In genomic region chr10:14074062-14074884, GRCh38 we compare ENCODE assay signal across 9 cellular contexts.
DNase-seq lines count a peak whose midpoint lies in the region; ATAC-seq, FAIRE-seq and TF ChIP-seq lines count a peak whose summit lies in the region.
"Had no signal": no experiment of that assay in that cellular context is flagged by ENCODE, and none has a peak within 500 bp of the region (broad histone marks: within the 10 kb centered on the region; RNA-seq: fewer than 3 reads in every experiment).

No MANE protein-coding gene starts in this region.

- H3K4me1 ChIP-seq in esophagus (ENCODE audit: control insufficient read depth in 2 of 2, insufficient read depth in 2 of 2, low read length in 1 of 2) (peaks cover 0 to 5% of the 10 kb centered on the region in 2 donors), pancreas (peaks cover 0 to 7% (median 5%) of the 10 kb centered on the region in 3 donors)

- H3K9me3 ChIP-seq in esophagus (ENCODE audit: control insufficient read depth in 2 of 2, insufficient read depth in 1 of 2, low read depth in 1 of 2, low read length in 1 of 2): no peaks in the 10 kb centered on the region
- H3K9me3 ChIP-seq in pancreas: no peaks in the 10 kb centered on the region
- H3K9me3 ChIP-seq: vagina had no signal

- WGBS in esophagus, 2 donors: 26 to 39% methylated on average over 17 of the region's 17 CpGs
- 17 to 20% methylated on average over 17 of the region's 17 CpGs for WGBS in pancreas, 2 donors

- H3K36me3 Mint-ChIP-seq in activated CD4-positive, alpha-beta T cell treated with anti-CD3 and anti-CD28 coated beads, Interleukin-2, amount 10 ng/mL, durations not matched to agents 7 days and 5 days (ENCODE audit: low read depth): no peaks in the 10 kb centered on the region

- intact Hi-C loops in pancreas (cut with DNase I): no loop called here

- peak overlapping the region in 1 of 2 donors; percentile 16 for H3K4me3 ChIP-seq in esophagus (ENCODE audit: low read depth in 1 of 2, low read length in 2 of 2)
- H3K4me3 ChIP-seq in pancreas: peak overlapping the region in 2 of 4 donors; percentile 8 to 17

- peak; percentile 66 for FAIRE-seq in pancreas (lab: Jason Lieb, UNC)

- H3K4me3 Mint-ChIP-seq in activated CD4-positive, alpha-beta T cell treated with anti-CD3 and anti-CD28 coated beads, Interleukin-2, amount 10 ng/mL, durations not matched to agents 7 days and 5 days: no peak overlapping the region

- H3K27ac ChIP-seq in esophagus (ENCODE audit: low read depth in 2 of 2, low read length in 1 of 2) (peak overlapping the region; percentile 15 to 45), pancreas (peak overlapping the region in 3 of 4 donors; percentile 36 to 56 (median 50))
- H3K27ac ChIP-seq: vagina had no signal

- H3K27me3 Mint-ChIP-seq in activated CD4-positive, alpha-beta T cell treated with anti-CD3 and anti-CD28 coated beads, Interleukin-2, amount 10 ng/mL, durations not matched to agents 7 days and 5 days: peaks cover 15% of the 10 kb centered on the region

- no peaks in the 10 kb centered on the region for H3K27me3 ChIP-seq in esophagus (ENCODE audit: control insufficient read depth in 1 of 2, insufficient read depth in 2 of 2, low read length in 2 of 2)
- no peaks in the 10 kb centered on the region for H3K27me3 ChIP-seq in pancreas
- H3K27me3 ChIP-seq: vagina had no signal

- H3K9me3 Mint-ChIP-seq in activated CD4-positive, alpha-beta T cell treated with anti-CD3 and anti-CD28 coated beads, Interleukin-2, amount 10 ng/mL, durations not matched to agents 7 days and 5 days: no peaks in the 10 kb centered on the region

- no peaks in the 10 kb centered on the region for H3K4me1 Mint-ChIP-seq in activated CD4-positive, alpha-beta T cell treated with anti-CD3 and anti-CD28 coated beads, Interleukin-2, amount 10 ng/mL, durations not matched to agents 7 days and 5 days

- POLR2A ChIA-PET in activated CD4-positive, alpha-beta T cell treated with anti-CD3 and anti-CD28 coated beads, Interleukin-2, amount 10 ng/mL, durations not matched to agents 7 days and 5 days (lab: Charles Lee): no interaction called here

- no peak for TF ChIP-seq CTCF in pancreas (IDR thresholded peaks at IDR 0.05)
- TF ChIP-seq CTCF in GM20000 (IDR thresholded peaks at IDR 0.05; ENCODE audit: extremely low read depth, missing control alignments): no peak

- DNase-seq in EH (ENCODE audit: low read depth) (peak; percentile 100), NCI-H524 (lab: John Stamatoyannopoulos, UW) (peak; percentile 53 to 75), pancreas (peak; percentile 73 to 85 (median 80)), GM20000 (ENCODE audit: low spot score) (no peak), inferior parietal cortex (ENCODE audit: extremely low spot score) (no peak)
- no peak for DNase-seq in activated CD4-positive, alpha-beta T cell treated with anti-CD3 and anti-CD28 coated beads, Interleukin-2, amount 10 ng/mL, durations not matched to agents 7 days and 5 days

- CTCF ChIA-PET in activated CD4-positive, alpha-beta T cell treated with anti-CD3 and anti-CD28 coated beads, Interleukin-2, amount 10 ng/mL, durations not matched to agents 7 days and 5 days (lab: Charles Lee): no interaction called here

- no peak overlapping the region for H3K27ac Mint-ChIP-seq in activated CD4-positive, alpha-beta T cell treated with anti-CD3 and anti-CD28 coated beads, Interleukin-2, amount 10 ng/mL, durations not matched to agents 7 days and 5 days

- ATAC-seq in pancreas: peak; percentile 83 to 93 (median 92)
- ATAC-seq in GM19035 (IDR thresholded peaks at IDR 0.05; ENCODE audit: unreplicated experiment): no peak

- H3K36me3 ChIP-seq in esophagus (ENCODE audit: control insufficient read depth in 2 of 2, insufficient read depth in 2 of 2, low read length in 1 of 2) (no peaks in the 10 kb centered on the region), pancreas (no peaks in the 10 kb centered on the region)
- H3K36me3 ChIP-seq: vagina had no signal

Comparison
In these comparisons a context has a peak if more than half of its experiments do, and no peak if none do; other contexts are left out.
1. DNase-seq: peak in EH (single experiment), NCI-H524 (2 of 2) and pancreas (6 of 6); none in activated CD4-positive, alpha-beta T cell treated with anti-CD3 and anti-CD28 coated beads, Interleukin-2, amount 10 ng/mL, durations not matched to agents 7 days and 5 days (single experiment), GM20000 (single experiment) and inferior parietal cortex (single experiment).